ENCODE assay signal across 8 cellular contexts in genomic region chr12:4268549-4269181, GRCh38. TPM values are rescaled to one million over a fixed set of nuclear protein-coding genes. Genes with fewer than 3 reads are reported as not detected.
DNase-seq lines count a peak whose midpoint lies in the region; ATAC-seq and TF ChIP-seq lines count a peak whose summit lies in the region.

No MANE protein-coding gene starts in this region.

- ATAC-seq in HG03432 (IDR thresholded peaks at IDR 0.05; ENCODE audit: unreplicated experiment) = no peak
- ATAC-seq in left lobe of liver = no peak

- no peak for DNase-seq in HAP-1 (ENCODE audit: low spot score in 2 of 2)
- peak; percentile 31 for DNase-seq in neural progenitor cell (ENCODE audit: low spot score)
- no peak for DNase-seq in cerebellum (ENCODE audit: low spot score)
- no peak for DNase-seq in left lobe of liver (ENCODE audit: low spot score)
- no peak for DNase-seq in COLO668 (lab: John Stamatoyannopoulos, UW; ENCODE audit: unreplicated experiment)

- H3F3A ChIP-seq in neural progenitor cell (ENCODE audit: low read depth) = peaks cover 45% of the 10 kb centered on the region

- H3K36me3 ChIP-seq in HAP-1 (replicated peaks) (no peaks in the 10 kb centered on the region), ectodermal cell (ENCODE audit: control insufficient read depth, insufficient read depth, low read length) (no peaks in the 10 kb centered on the region), neural progenitor cell (no peaks in the 10 kb centered on the region)

- H3K4me3 ChIP-seq in HAP-1 = peak overlapping the region; percentile 9; the same call in 1 of the 2 replicates
- 0 out of 2 replicates have a peak overlapping the region, but pooled peaks have one; percentile 6 for H3K4me3 ChIP-seq in WI38 (ENCODE audit: low read depth, low read length)
- peak overlapping the region; percentile 45 for H3K4me3 ChIP-seq in ectodermal cell (ENCODE audit: insufficient read depth, low read depth, low read length)
- H3K4me3 ChIP-seq in neural progenitor cell = peak overlapping the region; percentile 82

- TF ChIP-seq CTCF in WI38 (IDR thresholded peaks at IDR 0.05; ENCODE audit: low read depth, low read length) (no peak), neural progenitor cell (IDR thresholded peaks at IDR 0.05) (no peak)

- H3K27ac ChIP-seq in ectodermal cell (ENCODE audit: insufficient read depth, low read depth, low read length, poor library complexity, severe bottlenecking) (no peak overlapping the region), neural progenitor cell (no peak overlapping the region)

- peak overlapping the region; percentile 52 for H2AFZ ChIP-seq in neural progenitor cell (replicated peaks)

- peaks cover 96% of the 10 kb centered on the region for H3K27me3 ChIP-seq in HAP-1 (ENCODE audit: low read depth)
- H3K27me3 ChIP-seq in ectodermal cell (ENCODE audit: control insufficient read depth, insufficient read depth, low read length, poor library complexity, severe bottlenecking) = peaks cover 84% of the 10 kb centered on the region
- H3K27me3 ChIP-seq in neural progenitor cell = peaks cover 97% of the 10 kb centered on the region

- H3K9me3 ChIP-seq in HAP-1 (no peaks in the 10 kb centered on the region), ectodermal cell (ENCODE audit: control insufficient read depth, low read length) (no peaks in the 10 kb centered on the region), neural progenitor cell (ENCODE audit: low read depth) (no peaks in the 10 kb centered on the region)

- H3K4me2 ChIP-seq in neural progenitor cell = peak overlapping the region; percentile 80

- no peak overlapping the region for H3K27ac Mint-ChIP-seq in neural progenitor cell

- in situ Hi-C loops in HAP-1 (cut with MboI; ENCODE audit: low sequenced_read_pairs) = no loop called here

- no peaks in the 10 kb centered on the region for H4K20me1 ChIP-seq in neural progenitor cell (ENCODE audit: low read depth)

- peak overlapping the region; percentile 93 for H3K4me3 Mint-ChIP-seq in neural progenitor cell

- 2% methylated on average over 26 of the region's 26 CpGs for WGBS in ectodermal cell, 2 experiments

- no peaks in the 10 kb centered on the region for H3K36me3 Mint-ChIP-seq in neural progenitor cell

- no peaks in the 10 kb centered on the region for H3K9me3 Mint-ChIP-seq in neural progenitor cell

- H3K9ac ChIP-seq in neural progenitor cell = no peak overlapping the region

- H3K4me1 Mint-ChIP-seq in neural progenitor cell = peaks cover 22% of the 10 kb centered on the region

- peaks cover 4% of the 10 kb centered on the region; the same call in 1 of the 2 replicates for H3K4me1 ChIP-seq in HAP-1
- H3K4me1 ChIP-seq in ectodermal cell (ENCODE audit: control insufficient read depth, insufficient read depth, low read length) = peaks cover 16% of the 10 kb centered on the region
- H3K4me1 ChIP-seq in neural progenitor cell = peaks cover 16% of the 10 kb centered on the region

- peaks cover 21% of the 10 kb centered on the region for H3K27me3 Mint-ChIP-seq in neural progenitor cell (ENCODE audit: insufficient read depth, low read depth)

- no peaks in the 10 kb centered on the region for H3K79me2 ChIP-seq in neural progenitor cell (ENCODE audit: low read depth)

RNA-seq across cellular contexts. Expression of gene CCND2, which starts 4.9 kb away (rescaled TPM):
- 88.1 TPM for polyA plus RNA-seq in ectodermal cell (2013, experiment 1 of 4)
- polyA plus RNA-seq in ectodermal cell (2013, experiment 2 of 4) = 61.7 TPM
- 47.8 TPM for polyA plus RNA-seq in ectodermal cell (2013, experiment 3 of 4)
- 51.3 TPM for polyA plus RNA-seq in ectodermal cell (2013, experiment 4 of 4)
- total RNA-seq in neural progenitor cell (ENCODE audit: low replicate concordance) (95.8 and 103 TPM in 2 replicates), cerebellum (149 TPM), left lobe of liver (3.5 TPM)

RNA-seq across cellular contexts. Expression of gene TIGAR, which starts 52.3 kb away (rescaled TPM):
- polyA plus RNA-seq in ectodermal cell (2013, experiment 1 of 4) = 15.5 TPM
- polyA plus RNA-seq in ectodermal cell (2013, experiment 2 of 4) = 19.4 TPM
- 7.5 TPM for polyA plus RNA-seq in ectodermal cell (2013, experiment 3 of 4)
- polyA plus RNA-seq in ectodermal cell (2013, experiment 4 of 4) = 10.5 TPM
- 7.1 and 18.1 TPM in 2 replicates for total RNA-seq in neural progenitor cell (ENCODE audit: low replicate concordance)
- 4.5 TPM for total RNA-seq in cerebellum
- 3.0 TPM for total RNA-seq in left lobe of liver

Comparison
In these comparisons a context has a peak if more than half of its experiments do, and no peak if none do; other contexts are left out.
1. H3K4me3 ChIP-seq: peak in every context shown above with its lines; median percentile 82 in neural progenitor cell; 45 in ectodermal cell; 9 in HAP-1; 6 in WI38.
2. RNA of gene CCND2, which starts 4.9 kb away (total RNA-seq): 149 TPM in cerebellum (single experiment) and 95.8 to 103 TPM in neural progenitor cell; 3.5 TPM in left lobe of liver (single experiment); every median in the first group is over 10 times any median in the second.